8 cellular contexts compared by ENCODE assay signal in the genomic region with DNA sequence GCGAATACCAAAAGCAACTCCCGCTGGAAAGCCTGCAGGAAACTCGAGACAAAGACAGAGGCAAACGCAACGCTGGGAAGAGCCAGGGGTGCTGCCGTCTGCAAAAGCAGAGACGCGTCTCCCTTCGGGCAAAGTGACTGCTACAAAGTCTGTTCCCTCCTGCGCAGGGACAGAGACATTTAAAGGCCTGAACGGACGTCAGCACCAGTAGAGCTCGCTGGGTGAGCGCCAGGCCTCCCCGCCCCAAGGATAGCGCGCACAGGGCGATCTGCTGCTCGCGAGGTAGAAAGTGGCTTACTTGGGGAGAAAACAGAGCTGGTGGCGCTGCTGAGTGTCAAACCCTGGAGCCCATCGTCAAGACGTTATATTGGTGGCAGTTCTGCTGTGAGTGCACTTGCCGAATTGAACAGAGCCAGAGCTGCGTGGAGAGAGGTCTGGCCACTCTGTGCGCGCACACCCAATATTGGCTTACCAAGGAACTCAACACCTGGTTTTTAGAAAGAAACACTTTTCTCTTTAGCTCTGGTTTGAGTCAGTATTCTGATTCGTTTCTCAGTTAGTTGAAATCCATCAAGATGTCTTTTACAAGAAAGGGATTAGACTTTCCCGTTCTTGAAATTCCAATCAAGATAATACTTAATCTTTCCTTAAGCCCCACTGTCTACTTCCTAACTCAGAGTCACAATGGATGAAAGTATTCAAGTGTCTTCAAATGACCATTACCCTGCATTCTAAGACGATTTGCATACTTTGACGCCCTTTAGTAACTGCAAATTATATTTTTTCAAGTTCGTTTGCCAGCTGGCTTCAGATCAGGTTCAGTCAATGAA.
A peak's percentile ranks its signal among the peaks of the same experiment; 100 is the strongest.
DNase-seq lines count a peak whose midpoint lies in the region; TF ChIP-seq lines count a peak whose summit lies in the region.

No MANE protein-coding gene starts in this region.

- no peaks in the 10 kb centered on the region for H3K36me3 ChIP-seq in GM23248 (ENCODE audit: low read depth)
- no peaks in the 10 kb centered on the region for H3K36me3 ChIP-seq in breast epithelium
- no peaks in the 10 kb centered on the region for H3K36me3 ChIP-seq in mesenchymal stem cell (ENCODE audit: control insufficient read depth in 1 of 2, insufficient read depth in 2 of 2, low read depth in 1 of 2, low read length in 2 of 2)

- H3K27me3 ChIP-seq in GM23248 (replicated peaks; ENCODE audit: insufficient read depth) (peaks cover 5% of the 10 kb centered on the region), breast epithelium (peaks cover 0 to 41% of the 10 kb centered on the region in 2 donors), mesenchymal stem cell (ENCODE audit: control insufficient read depth in 1 of 2, insufficient read depth in 1 of 2, low read length in 2 of 2) (peaks cover 3 to 25% of the 10 kb centered on the region in 2 experiments)

- no peak overlapping the region for H2BK120ac ChIP-seq in mesenchymal stem cell (ENCODE audit: low read depth, low read length)

- WGBS in GM23248 (ENCODE audit: low coverage in 1 of 2, low lambda C conversion rate in 2 of 2, missing lambda C conversion rate in 2 of 2), 2 experiments, result 11 to 13% methylated on average over 32 of the region's 32 CpGs
- 8% methylated on average over 32 of the region's 32 CpGs for WGBS in mesenchymal stem cell

- H3K79me1 ChIP-seq in mesenchymal stem cell (replicated peaks; ENCODE audit: low read length, poor library complexity, severe bottlenecking), result no peaks in the 10 kb centered on the region

- H3K4me1 ChIP-seq in GM23248 (ENCODE audit: insufficient read depth), result no peaks in the 10 kb centered on the region
- no peaks in the 10 kb centered on the region for H3K4me1 ChIP-seq in breast epithelium
- peaks cover 9% of the 10 kb centered on the region for H3K4me1 ChIP-seq in mesenchymal stem cell (ENCODE audit: control insufficient read depth, insufficient read depth, low read depth, low read length)

- intact Hi-C loops in breast epithelium (cut with DNase I; ENCODE audit: low total_unique reads), result no loop called here

- H3K79me2 ChIP-seq in GM23248 (ENCODE audit: insufficient read depth), result no peaks in the 10 kb centered on the region

- H3K18ac ChIP-seq in mesenchymal stem cell (ENCODE audit: low read depth in 1 of 2, low read length in 2 of 2), result no peak overlapping the region

- TF ChIP-seq CTCF in breast epithelium (IDR thresholded peaks at IDR 0.05) (no peak), type B pancreatic cell (conservative IDR thresholded peaks at IDR 0.05) (no peak), GM10266 (IDR thresholded peaks at IDR 0.05; ENCODE audit: control insufficient read depth, insufficient read depth, low read depth, missing control alignments) (no peak)

- H3K36me3 Mint-ChIP-seq in type B pancreatic cell, result no peaks in the 10 kb centered on the region

- in situ Hi-C loops in GM23248 (cut with MboI), result no loop called here

- no peak overlapping the region for H4K91ac ChIP-seq in mesenchymal stem cell (ENCODE audit: low read length)

- H4K8ac ChIP-seq in mesenchymal stem cell (ENCODE audit: low read length), result no peak overlapping the region

- H3K27me3 Mint-ChIP-seq in type B pancreatic cell, result peaks cover 14% of the 10 kb centered on the region

- peak overlapping the region; percentile 8 for H3K27ac Mint-ChIP-seq in type B pancreatic cell

- 0 out of 2 replicates have a peak overlapping the region, but pooled peaks have one; percentile 18 for H3K4me3 ChIP-seq in GM23248
- peak overlapping the region in 2 of 3 donors; percentile 23 to 52 for H3K4me3 ChIP-seq in breast epithelium
- H3K4me3 ChIP-seq in mesenchymal stem cell (ENCODE audit: insufficient read depth in 1 of 2, low read depth in 1 of 2, low read length in 2 of 2), result peak overlapping the region; percentile 41 to 75

- no peak overlapping the region for H3K4ac ChIP-seq in mesenchymal stem cell (ENCODE audit: low read depth in 1 of 2, low read length in 2 of 2)

- H2BK15ac ChIP-seq in mesenchymal stem cell (ENCODE audit: low read depth, poor library complexity, severe bottlenecking), result no peak overlapping the region

- no peak overlapping the region for H3K27ac ChIP-seq in GM23248
- H3K27ac ChIP-seq in breast epithelium, result no peak overlapping the region
- H3K27ac ChIP-seq in mesenchymal stem cell (ENCODE audit: low read length, poor library complexity, severe bottlenecking), result no peak overlapping the region

- no peaks in the 10 kb centered on the region for H4K20me1 ChIP-seq in GM23248 (ENCODE audit: insufficient read depth)

- no peak overlapping the region for H3K14ac ChIP-seq in mesenchymal stem cell (ENCODE audit: low read length in 2 of 2)

- DNase-seq in GM23248 (peak; percentile 16), NCI-H510A (lab: John Stamatoyannopoulos, UW) (peak; percentile 56), breast epithelium (ENCODE audit: low spot score in 2 of 2) (no peak), mesenchymal stem cell (peak; percentile 46), type B pancreatic cell (ENCODE audit: extremely low spot score, unreplicated experiment) (no peak), AML-193 (lab: John Stamatoyannopoulos, UW) (no peak), HuH-7 (ENCODE audit: low spot score) (no peak), GM10266 (ENCODE audit: extremely low spot score) (no peak)

- H2AK5ac ChIP-seq in mesenchymal stem cell (ENCODE audit: low read length, severe bottlenecking), result no peak overlapping the region

- TF ChIP-seq POLR2A in breast epithelium (IDR thresholded peaks at IDR 0.05), result no peak

- H2BK5ac ChIP-seq in mesenchymal stem cell (ENCODE audit: low read depth, low read length, poor library complexity, severe bottlenecking), result no peak overlapping the region

- no peaks in the 10 kb centered on the region for H3K9me3 Mint-ChIP-seq in type B pancreatic cell

- no peaks in the 10 kb centered on the region for H3K9me2 ChIP-seq in GM23248 (ENCODE audit: insufficient read depth)

- H2BK12ac ChIP-seq in mesenchymal stem cell (ENCODE audit: low read length in 2 of 2), result no peak overlapping the region

- no peak overlapping the region; the same call in 1 of the 2 replicates for H2AFZ ChIP-seq in GM23248
- peak overlapping the region; percentile 29 for H2AFZ ChIP-seq in mesenchymal stem cell (ENCODE audit: low read depth, low read length)

- H3K4me2 ChIP-seq in GM23248 (ENCODE audit: unreplicated experiment) (peak overlapping the region; percentile 28), mesenchymal stem cell (ENCODE audit: low read length, poor library complexity, severe bottlenecking) (peak overlapping the region; percentile 88)

- no peaks in the 10 kb centered on the region for H3K9me3 ChIP-seq in GM23248 (ENCODE audit: low read depth)
- H3K9me3 ChIP-seq in breast epithelium, result no peaks in the 10 kb centered on the region
- H3K9me3 ChIP-seq in mesenchymal stem cell (ENCODE audit: control insufficient read depth, low read length), result no peaks in the 10 kb centered on the region

- H3K4me1 Mint-ChIP-seq in type B pancreatic cell (ENCODE audit: unreplicated experiment), result peaks cover 11% of the 10 kb centered on the region

- H3K4me3 Mint-ChIP-seq in type B pancreatic cell, result no peak overlapping the region

- H3F3A ChIP-seq in GM23248 (ENCODE audit: insufficient read depth), result no peaks in the 10 kb centered on the region

- H3K9ac ChIP-seq in GM23248 (no peak overlapping the region), mesenchymal stem cell (ENCODE audit: low read length) (no peak overlapping the region)

- H3K23ac ChIP-seq in mesenchymal stem cell (ENCODE audit: low read length in 2 of 2), result no peak overlapping the region

Comparison
In these comparisons a context has a peak if more than half of its experiments do, and no peak if none do; other contexts are left out.
1. DNase-seq: peak in GM23248 (single experiment), NCI-H510A (single experiment) and mesenchymal stem cell (single experiment); none in breast epithelium (0 of 2), type B pancreatic cell (single experiment), AML-193 (0 of 2), HuH-7 (single experiment) and GM10266 (single experiment).
2. Peak in every context shown above with its lines, with median percentiles within 50 percentile points of each other: H3K4me3 ChIP-seq.